ENCODE assay signal across 8 cellular contexts in the genomic region with DNA sequence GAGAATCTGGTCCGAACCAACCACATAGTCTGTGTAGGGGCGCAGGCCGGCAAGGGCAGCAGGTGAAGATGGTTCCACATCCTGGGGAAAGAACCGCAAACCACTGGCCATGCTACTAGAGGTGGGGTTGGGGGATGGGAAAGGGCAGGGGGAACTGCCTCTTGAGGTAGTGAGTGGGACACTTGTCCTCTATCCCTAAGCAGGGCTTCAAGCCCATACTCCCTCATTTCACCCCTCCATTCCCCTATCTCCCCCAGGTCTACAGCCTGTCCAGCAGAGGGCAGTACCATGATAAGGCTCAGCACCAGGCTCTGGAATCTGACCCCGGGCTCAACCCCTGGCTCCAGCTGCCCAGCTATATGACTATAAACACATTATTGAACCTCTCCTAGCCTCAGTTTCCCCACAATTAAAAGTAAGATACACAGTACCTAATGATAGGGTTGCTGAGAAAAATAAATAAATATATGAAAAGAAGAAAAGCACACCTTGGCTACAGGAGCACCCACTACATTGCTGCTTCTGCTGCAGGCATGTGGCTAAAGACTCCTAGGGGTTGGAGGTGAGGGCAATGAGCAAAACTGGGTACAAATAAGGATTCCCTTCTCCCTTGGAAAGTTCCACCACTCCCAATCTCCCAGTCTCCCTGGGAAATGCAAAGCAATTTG. TPM values are rescaled to one million over a fixed set of nuclear protein-coding genes. Genes with fewer than 3 reads are reported as not detected.
DNase-seq lines count a peak whose midpoint lies in the region; ATAC-seq and TF ChIP-seq lines count a peak whose summit lies in the region.

No MANE protein-coding gene starts in this region.

- no peaks in the 10 kb centered on the region for H3K4me1 ChIP-seq in HEK293 (ENCODE audit: control insufficient read depth, insufficient read depth, low read length)
- peaks cover 11% of the 10 kb centered on the region for H3K4me1 ChIP-seq in OCI-LY1 (ENCODE audit: insufficient read depth, low read length, severe bottlenecking)

- H4K20me1 ChIP-seq in OCI-LY1 (ENCODE audit: insufficient read depth, low read length): no peaks in the 10 kb centered on the region

- TF ChIP-seq CTCF in HEK293 (tag by site-specific recombination; IDR thresholded peaks at IDR 0.05) (peak; percentile 31; the same call in 1 of the 2 replicates), OCI-LY1 (IDR thresholded peaks at IDR 0.05; ENCODE audit: low read length) (peak; percentile 91)

- H3K27ac ChIP-seq in HEK293 (ENCODE audit: extremely low read depth, low read depth, low read length) (no peak overlapping the region), OCI-LY1 (ENCODE audit: low read depth, low read length, poor library complexity, severe bottlenecking) (no peak overlapping the region)

- CTCF ChIA-PET in HEK293 (lab: Yijun Ruan, JAX): interaction anchor here (0.7 to 2.4 kb wide), 4 partner anchors 22 to 191 kb away, joined by 3 to 11 read pairs (median 3); no protein-coding TSS in a partner anchor

- ATAC-seq in left ventricle myocardium superior: peak; percentile 54

- no peaks in the 10 kb centered on the region for H3K9me2 ChIP-seq in OCI-LY1 (ENCODE audit: low read depth, low read length)

- intact Hi-C loops in left ventricle myocardium superior (cut with micrococcal nuclease): no loop called here

- H3K36me3 ChIP-seq in HEK293 (ENCODE audit: control insufficient read depth in 2 of 2, insufficient read depth in 1 of 2, low read length in 2 of 2): peaks cover 0 to 60% of the 10 kb centered on the region in 2 experiments; a peak in 1 of 3 replicates
- peaks cover 39% of the 10 kb centered on the region; the same call in 1 of the 2 replicates for H3K36me3 ChIP-seq in OCI-LY1 (ENCODE audit: insufficient read depth, low read length)

- H3F3A ChIP-seq in OCI-LY1 (ENCODE audit: insufficient read depth, low read length): no peaks in the 10 kb centered on the region

- POLR2A ChIA-PET in HEK293 (lab: Yijun Ruan, JAX): no interaction called here

- H3K4me3 ChIP-seq in HEK293 (ENCODE audit: low read depth, low read length) (no peak overlapping the region), OCI-LY1 (ENCODE audit: low read depth, low read length, poor library complexity, severe bottlenecking) (no peak overlapping the region)

- no peak overlapping the region for H3K9ac ChIP-seq in OCI-LY1 (ENCODE audit: low read length)

- H2AFZ ChIP-seq in OCI-LY1 (ENCODE audit: low read length): no peak overlapping the region

- H3K4me2 ChIP-seq in OCI-LY1 (ENCODE audit: low read length): no peak overlapping the region

- no peaks in the 10 kb centered on the region for H3K27me3 ChIP-seq in OCI-LY1 (ENCODE audit: insufficient read depth, low read length)

- H3K79me2 ChIP-seq in OCI-LY1 (ENCODE audit: insufficient read depth, low read length): no peaks in the 10 kb centered on the region

- peak; percentile 2 for DNase-seq in NCI-H510A treated with DMSO at 0.1 percent for 48 hours (lab: John Stamatoyannopoulos, UW)
- no peak for DNase-seq in NCI-H510A (lab: John Stamatoyannopoulos, UW)
- peak; percentile 47 for DNase-seq in activated naive CD4-positive, alpha-beta T cell treated with Interleukin-2 at 50 U/mL for 16 hours
- DNase-seq in left ventricle myocardium superior: peak; percentile 46
- peak; percentile 35 for DNase-seq in stimulated activated CD4-positive, alpha-beta T cell treated with anti-CD3 and anti-CD28 coated beads, Interleukin-2, amount 100 ng/mL, for 4 hours (ENCODE audit: low read depth)
- no peak for DNase-seq in NCI-H2107 (lab: John Stamatoyannopoulos, UW)

- H3K9me3 ChIP-seq in HEK293 (ENCODE audit: control insufficient read depth, insufficient read depth, low read depth, low read length): no peaks in the 10 kb centered on the region
- H3K9me3 ChIP-seq in OCI-LY1 (ENCODE audit: low read length): no peaks in the 10 kb centered on the region

TF ChIP-seq in HEK293, 187 proteins besides CTCF, POLR2A, EP300 and RAD21:
- TF ChIP-seq ZBTB48 (tag by site-specific recombination; IDR thresholded peaks at IDR 0.05): peak; percentile 76
- TF ChIP-seq, protein P1, sequence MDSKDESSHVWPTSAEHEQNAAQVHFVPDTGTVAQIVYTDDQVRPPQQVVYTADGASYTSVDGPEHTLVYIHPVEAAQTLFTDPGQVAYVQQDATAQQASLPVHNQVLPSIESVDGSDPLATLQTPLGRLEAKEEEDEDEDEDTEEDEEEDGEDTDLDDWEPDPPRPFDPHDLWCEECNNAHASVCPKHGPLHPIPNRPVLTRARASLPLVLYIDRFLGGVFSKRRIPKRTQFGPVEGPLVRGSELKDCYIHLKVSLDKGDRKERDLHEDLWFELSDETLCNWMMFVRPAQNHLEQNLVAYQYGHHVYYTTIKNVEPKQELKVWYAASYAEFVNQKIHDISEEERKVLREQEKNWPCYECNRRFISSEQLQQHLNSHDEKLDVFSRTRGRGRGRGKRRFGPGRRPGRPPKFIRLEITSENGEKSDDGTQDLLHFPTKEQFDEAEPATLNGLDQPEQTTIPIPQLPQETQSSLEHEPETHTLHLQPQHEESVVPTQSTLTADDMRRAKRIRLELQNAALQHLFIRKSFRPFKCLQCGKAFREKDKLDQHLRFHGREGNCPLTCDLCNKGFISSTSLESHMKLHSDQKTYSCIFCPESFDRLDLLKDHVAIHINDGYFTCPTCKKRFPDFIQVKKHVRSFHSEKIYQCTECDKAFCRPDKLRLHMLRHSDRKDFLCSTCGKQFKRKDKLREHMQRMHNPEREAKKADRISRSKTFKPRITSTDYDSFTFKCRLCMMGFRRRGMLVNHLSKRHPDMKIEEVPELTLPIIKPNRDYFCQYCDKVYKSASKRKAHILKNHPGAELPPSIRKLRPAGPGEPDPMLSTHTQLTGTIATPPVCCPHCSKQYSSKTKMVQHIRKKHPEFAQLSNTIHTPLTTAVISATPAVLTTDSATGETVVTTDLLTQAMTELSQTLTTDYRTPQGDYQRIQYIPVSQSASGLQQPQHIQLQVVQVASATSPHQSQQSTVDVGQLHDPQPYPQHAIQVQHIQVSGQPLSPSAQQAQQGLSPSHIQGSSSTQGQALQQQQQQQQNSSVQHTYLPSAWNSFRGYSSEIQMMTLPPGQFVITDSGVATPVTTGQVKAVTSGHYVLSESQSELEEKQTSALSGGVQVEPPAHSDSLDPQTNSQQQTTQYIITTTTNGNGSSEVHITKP (tag by site-specific recombination; IDR thresholded peaks at IDR 0.05): peak; percentile 54
- peak; percentile 45 for TF ChIP-seq ZNF654 (tag by site-specific recombination; IDR thresholded peaks at IDR 0.05; ENCODE audit: low read depth)
- TF ChIP-seq, protein P2, sequence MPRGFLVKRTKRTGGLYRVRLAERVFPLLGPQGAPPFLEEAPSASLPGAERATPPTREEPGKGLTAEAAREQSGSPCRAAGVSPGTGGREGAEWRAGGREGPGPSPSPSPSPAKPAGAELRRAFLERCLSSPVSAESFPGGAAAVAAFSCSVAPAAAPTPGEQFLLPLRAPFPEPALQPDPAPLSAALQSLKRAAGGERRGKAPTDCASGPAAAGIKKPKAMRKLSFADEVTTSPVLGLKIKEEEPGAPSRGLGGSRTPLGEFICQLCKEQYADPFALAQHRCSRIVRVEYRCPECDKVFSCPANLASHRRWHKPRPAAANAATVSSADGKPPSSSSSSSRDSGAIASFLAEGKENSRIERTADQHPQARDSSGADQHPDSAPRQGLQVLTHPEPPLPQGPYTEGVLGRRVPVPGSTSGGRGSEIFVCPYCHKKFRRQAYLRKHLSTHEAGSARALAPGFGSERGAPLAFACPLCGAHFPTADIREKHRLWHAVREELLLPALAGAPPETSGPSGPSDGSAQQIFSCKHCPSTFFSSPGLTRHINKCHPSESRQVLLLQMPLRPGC (tag by site-specific recombination; IDR thresholded peaks at IDR 0.05): no peak
- no peak for TF ChIP-seq ZNF155 (tag by site-specific recombination; IDR thresholded peaks at IDR 0.05)
- TF ChIP-seq, protein P3, sequence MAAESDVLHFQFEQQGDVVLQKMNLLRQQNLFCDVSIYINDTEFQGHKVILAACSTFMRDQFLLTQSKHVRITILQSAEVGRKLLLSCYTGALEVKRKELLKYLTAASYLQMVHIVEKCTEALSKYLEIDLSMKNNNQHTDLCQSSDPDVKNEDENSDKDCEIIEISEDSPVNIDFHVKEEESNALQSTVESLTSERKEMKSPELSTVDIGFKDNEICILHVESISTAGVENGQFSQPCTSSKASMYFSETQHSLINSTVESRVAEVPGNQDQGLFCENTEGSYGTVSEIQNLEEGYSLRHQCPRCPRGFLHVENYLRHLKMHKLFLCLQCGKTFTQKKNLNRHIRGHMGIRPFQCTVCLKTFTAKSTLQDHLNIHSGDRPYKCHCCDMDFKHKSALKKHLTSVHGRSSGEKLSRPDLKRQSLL (tag by site-specific recombination; IDR thresholded peaks at IDR 0.05): peak; percentile 61; the same call in 1 of the 2 replicates

RNA-seq across cellular contexts. Expression of a gene that starts 6.3 kb away (rescaled TPM):
- 50.6 TPM for total RNA-seq in left ventricle myocardium superior

RNA-seq across cellular contexts. Expression of a gene that starts 6.3 kb away (rescaled TPM):
- total RNA-seq in left ventricle myocardium superior: 1.1 TPM

RNA-seq across cellular contexts. Expression of a gene that starts 49.3 kb away (rescaled TPM):
- total RNA-seq in left ventricle myocardium superior: 33.1 TPM

RNA-seq across cellular contexts. Expression of a gene that starts 49.4 kb away (rescaled TPM):
- total RNA-seq in left ventricle myocardium superior: not detected

RNA-seq across cellular contexts. Expression of a gene that starts 52.2 kb away (rescaled TPM):
- total RNA-seq in left ventricle myocardium superior: 11.2 TPM

Comparison
In these comparisons a context has a peak if more than half of its experiments do, and no peak if none do; other contexts are left out.
1. DNase-seq: peak in NCI-H510A treated with DMSO at 0.1 percent for 48 hours (single experiment), activated naive CD4-positive, alpha-beta T cell treated with Interleukin-2 at 50 U/mL for 16 hours (single experiment), left ventricle myocardium superior (single experiment) and stimulated activated CD4-positive, alpha-beta T cell treated with anti-CD3 and anti-CD28 coated beads, Interleukin-2, amount 100 ng/mL, for 4 hours (single experiment); none in NCI-H510A (single experiment) and NCI-H2107 (single experiment).